Comparison of ENCODE assay signal across 10 cellular contexts in the genomic region with DNA sequence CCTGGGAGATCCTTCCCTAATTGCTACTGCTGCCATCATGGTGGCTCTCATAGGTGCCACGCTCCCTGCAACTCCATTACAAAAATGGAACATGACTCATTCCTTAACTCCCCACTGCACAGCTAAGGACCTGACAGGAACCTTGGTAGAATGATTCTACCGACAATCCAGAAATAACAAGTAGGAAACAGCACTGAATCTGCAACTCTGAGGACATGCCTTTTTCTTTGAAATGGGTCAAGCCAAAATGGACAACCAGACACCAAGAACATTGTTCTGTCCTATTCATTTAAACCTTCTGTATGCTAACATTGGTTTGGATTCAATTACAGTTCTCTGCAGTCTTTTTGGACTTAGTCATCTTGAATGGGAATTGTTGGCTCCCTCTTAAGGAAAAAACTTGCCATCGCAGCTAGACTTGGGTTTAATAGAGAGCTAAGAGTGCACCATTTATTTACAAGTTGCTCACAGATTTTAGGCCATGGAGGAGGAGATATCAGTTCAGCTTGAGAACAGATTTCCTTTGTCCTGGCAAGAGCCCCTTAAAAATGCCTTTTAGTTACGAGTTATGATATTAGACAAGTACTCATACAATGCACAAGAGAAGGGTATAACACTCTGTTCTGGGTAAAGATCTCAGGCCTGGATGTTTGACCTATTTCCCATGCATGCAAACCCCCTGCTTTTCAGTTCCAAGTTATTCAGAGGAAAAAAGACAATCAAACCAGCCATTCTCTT. TPM values are rescaled to one million over a fixed set of nuclear protein-coding genes. Genes with fewer than 3 reads are reported as not detected.
DNase-seq lines count a peak whose midpoint lies in the region; ATAC-seq, FAIRE-seq and TF ChIP-seq lines count a peak whose summit lies in the region.
"Had no signal": no experiment of that assay in that cellular context is flagged by ENCODE, and none has a peak within 500 bp of the region (broad histone marks: within the 10 kb centered on the region; RNA-seq: fewer than 3 reads in every experiment).

No MANE protein-coding gene starts in this region.

- H3K4me2 ChIP-seq in GM23248 (ENCODE audit: unreplicated experiment) (peak overlapping the region; percentile 5), OCI-LY1 (ENCODE audit: low read length) (no peak overlapping the region)

- DNase-seq in CD4-positive, alpha-beta T cell, result no peak
- DNase-seq in GM23248 (peak; percentile 89), nephron progenitor cell (peak; percentile 24)

- H3K36me3 Mint-ChIP-seq in CD4-positive, alpha-beta T cell (ENCODE audit: low read depth), result no peaks in the 10 kb centered on the region
- H3K36me3 Mint-ChIP-seq in nephron progenitor cell (ENCODE audit: low read depth), result no peaks in the 10 kb centered on the region
- H3K36me3 Mint-ChIP-seq: naive thymus-derived CD4-positive, alpha-beta T cell had no signal

- H3K4me1 ChIP-seq in GM23248 (ENCODE audit: insufficient read depth) (peaks cover 30% of the 10 kb centered on the region), OCI-LY1 (ENCODE audit: insufficient read depth, low read length, severe bottlenecking) (no peaks in the 10 kb centered on the region)

- ATAC-seq in CD4-positive, alpha-beta T cell (ENCODE audit: poor library complexity), result peak; percentile 39
- ATAC-seq in GM18861 (IDR thresholded peaks at IDR 0.05; ENCODE audit: unreplicated experiment) (no peak), HG03175 (IDR thresholded peaks at IDR 0.05; ENCODE audit: unreplicated experiment) (no peak), HG02981 (IDR thresholded peaks at IDR 0.05; ENCODE audit: unreplicated experiment) (no peak)
- ATAC-seq: naive thymus-derived CD4-positive, alpha-beta T cell had no signal

- no peak overlapping the region for H3K4me3 ChIP-seq in GM23248
- H3K4me3 ChIP-seq in OCI-LY1 (ENCODE audit: low read depth, low read length, poor library complexity, severe bottlenecking), result no peak overlapping the region
- H3K4me3 ChIP-seq: SK-N-MC had no signal

- H4K20me1 ChIP-seq in GM23248 (ENCODE audit: insufficient read depth), result no peaks in the 10 kb centered on the region
- no peaks in the 10 kb centered on the region for H4K20me1 ChIP-seq in OCI-LY1 (ENCODE audit: insufficient read depth, low read length)

- 45 to 46% methylated on average over 4 of the region's 4 CpGs for WGBS in GM23248 (ENCODE audit: low coverage in 1 of 2, low lambda C conversion rate in 2 of 2, missing lambda C conversion rate in 2 of 2), 2 experiments

- no peak overlapping the region for H3K9ac ChIP-seq in GM23248
- no peak overlapping the region for H3K9ac ChIP-seq in OCI-LY1 (ENCODE audit: low read length)

- intact Hi-C loops in CD4-positive, alpha-beta T cell (cut with DNase I, micrococcal nuclease), result loop anchor here (1.0 to 10.0 kb wide), 3 partner anchors 289 to 515 kb away; no protein-coding TSS in a partner anchor

- no peaks in the 10 kb centered on the region for H3K9me3 Mint-ChIP-seq in CD4-positive, alpha-beta T cell
- H3K9me3 Mint-ChIP-seq in nephron progenitor cell, result no peaks in the 10 kb centered on the region

- H3K27me3 ChIP-seq in CD4-positive, alpha-beta T cell (ENCODE audit: control insufficient read depth, insufficient read depth, low read length), result peaks cover 4% of the 10 kb centered on the region
- H3K27me3 ChIP-seq in GM23248 (replicated peaks; ENCODE audit: insufficient read depth) (no peaks in the 10 kb centered on the region), OCI-LY1 (ENCODE audit: insufficient read depth, low read length) (0 out of 2 replicates have a peak, but pooled peaks cover 3% of the 10 kb centered on the region)

- no peaks in the 10 kb centered on the region for H3K9me3 ChIP-seq in CD4-positive, alpha-beta T cell (ENCODE audit: control insufficient read depth, low read length)
- H3K9me3 ChIP-seq in GM23248 (ENCODE audit: low read depth) (no peaks in the 10 kb centered on the region), OCI-LY1 (ENCODE audit: low read length) (no peaks in the 10 kb centered on the region)

- H3K36me3 ChIP-seq in GM23248 (ENCODE audit: low read depth) (no peaks in the 10 kb centered on the region), OCI-LY1 (ENCODE audit: insufficient read depth, low read length) (no peaks in the 10 kb centered on the region)

- no peaks in the 10 kb centered on the region for H3K79me2 ChIP-seq in GM23248 (ENCODE audit: insufficient read depth)
- no peaks in the 10 kb centered on the region for H3K79me2 ChIP-seq in OCI-LY1 (ENCODE audit: insufficient read depth, low read length)

- CTCF ChIA-PET in CD4-positive, alpha-beta T cell (lab: Charles Lee), result interaction anchor here (1.1 to 1.9 kb wide), 2 partner anchors 9 to 98 kb away, joined by 3 to 7 read pairs; no protein-coding TSS in a partner anchor

- H3K9me2 ChIP-seq in GM23248 (ENCODE audit: insufficient read depth) (no peaks in the 10 kb centered on the region), OCI-LY1 (ENCODE audit: low read depth, low read length) (no peaks in the 10 kb centered on the region)

- H3K27ac ChIP-seq in CD4-positive, alpha-beta T cell (ENCODE audit: low read depth, low read length), result no peak overlapping the region
- H3K27ac ChIP-seq in GM23248 (peak overlapping the region; percentile 10; the same call in 1 of the 2 replicates), OCI-LY1 (ENCODE audit: low read depth, low read length, poor library complexity, severe bottlenecking) (no peak overlapping the region)
- H3K27ac ChIP-seq: SK-N-MC had no signal

- H3K27me3 Mint-ChIP-seq in CD4-positive, alpha-beta T cell, result peaks cover 25% of the 10 kb centered on the region
- peaks cover 8% of the 10 kb centered on the region for H3K27me3 Mint-ChIP-seq in nephron progenitor cell (ENCODE audit: low read depth, poor library complexity)

- FAIRE-seq in endometrium (lab: Jason Lieb, UNC), result peak; percentile 15

- peak overlapping the region; percentile 27 for H2AFZ ChIP-seq in GM23248
- H2AFZ ChIP-seq in OCI-LY1 (ENCODE audit: low read length), result no peak overlapping the region

- H3F3A ChIP-seq in GM23248 (ENCODE audit: insufficient read depth) (peaks cover 17% of the 10 kb centered on the region), OCI-LY1 (ENCODE audit: insufficient read depth, low read length) (no peaks in the 10 kb centered on the region)

- H3K4me1 Mint-ChIP-seq in CD4-positive, alpha-beta T cell (ENCODE audit: low read depth), result peaks cover 6% of the 10 kb centered on the region
- peaks cover 6% of the 10 kb centered on the region for H3K4me1 Mint-ChIP-seq in nephron progenitor cell

- no peak overlapping the region for H3K4me3 Mint-ChIP-seq in CD4-positive, alpha-beta T cell
- no peak overlapping the region for H3K4me3 Mint-ChIP-seq in nephron progenitor cell
- H3K4me3 Mint-ChIP-seq: naive thymus-derived CD4-positive, alpha-beta T cell had no signal

- peak; percentile 55 for TF ChIP-seq CTCF in CD4-positive, alpha-beta T cell (IDR thresholded peaks at IDR 0.05)
- TF ChIP-seq CTCF in OCI-LY1 (IDR thresholded peaks at IDR 0.05; ENCODE audit: low read length), result peak; percentile 51; the same call in 1 of the 2 replicates
- peak; percentile 55 for TF ChIP-seq CTCF in nephron progenitor cell (IDR thresholded peaks at IDR 0.05)

- H3K27ac Mint-ChIP-seq in CD4-positive, alpha-beta T cell, result no peak overlapping the region
- no peak overlapping the region for H3K27ac Mint-ChIP-seq in nephron progenitor cell
- H3K27ac Mint-ChIP-seq: naive thymus-derived CD4-positive, alpha-beta T cell had no signal

- POLR2A ChIA-PET in CD4-positive, alpha-beta T cell (lab: Charles Lee), result no interaction called here

- in situ Hi-C loops in GM23248 (cut with MboI), result loop anchor here (10.0 kb wide), 1 partner anchor 291 kb away; no protein-coding TSS in a partner anchor

RNA-seq across cellular contexts. Expression of gene NSRP1, which starts 20.9 kb away (rescaled TPM):
- total RNA-seq in CD4-positive, alpha-beta T cell, result 10 to 100 TPM; 23.8 to 25.2 TPM
- total RNA-seq in GM23248 (2014; rRNA removed; shearing (Covaris generic)), result 7.7 and 11.8 TPM in 2 replicates
- polyA plus RNA-seq in GM23248 (2016; fragmentation: Nextera tagmentation; extraction: Ambion mirVana), result 53.5 and 54.8 TPM in 2 replicates

Comparison
In these comparisons a context has a peak if more than half of its experiments do, and no peak if none do; other contexts are left out.
1. DNase-seq: peak in GM23248 (single experiment) and nephron progenitor cell (single experiment); none in CD4-positive, alpha-beta T cell (0 of 10).
2. Peak in every context shown above with its lines, with median percentiles within 50 percentile points of each other: CTCF ChIP-seq.